In the genomic region with DNA sequence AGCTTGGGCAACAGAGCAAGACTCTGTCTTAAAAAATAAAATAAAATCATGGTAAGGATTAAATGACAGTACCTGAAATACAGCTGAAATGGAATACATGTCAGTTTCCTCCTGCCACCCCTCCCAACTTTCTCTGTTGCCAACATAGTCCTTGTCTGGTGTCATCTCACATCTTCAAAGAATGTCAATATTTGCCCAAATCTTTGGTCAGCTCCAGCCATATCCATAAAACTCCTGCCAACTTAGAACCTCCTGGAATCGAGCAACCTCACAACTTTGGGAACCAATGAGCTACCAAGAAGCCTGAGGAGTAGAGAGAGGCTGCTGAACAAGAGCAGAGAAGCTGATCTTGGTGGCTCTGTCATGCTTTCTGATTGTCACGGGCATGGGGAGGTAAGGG, we compare ENCODE assay signal across 38 cellular contexts. TPM values are rescaled to one million over a fixed set of nuclear protein-coding genes. Genes with fewer than 3 reads are reported as not detected.
"Had no signal": no experiment of that assay in that cellular context is flagged by ENCODE, and none has a peak within 500 bp of the region (broad histone marks: within the 10 kb centered on the region; RNA-seq: fewer than 3 reads in every experiment).

No MANE protein-coding gene starts in this region.

- H3K4me3 ChIP-seq: MG63 had no signal

- H3K27ac ChIP-seq: KMS-11 had no signal

- DNase-seq: Karpas-422, Kasumi-1, KBM-7, KG1, MG63, MM.1S, MV-4-11, NCI-H1048, NCI-H1092, NCI-H1092 treated with DMSO at 0.1 percent for 48 hours, NCI-H1105, NCI-H1105 treated with DMSO at 0.1 percent for 48 hours, NCI-H1417, NCI-H1417 treated with DMSO at 0.1 percent for 48 hours, NCI-H1436, NCI-H1436 treated with DMSO at 0.1 percent for 48 hours, NCI-H146, NCI-H1694, NCI-H1694 treated with DMSO at 0.1 percent for 48 hours, NCI-H187, NCI-H187 treated with DMSO at 0.1 percent for 48 hours, NCI-H1930, NCI-H2029, NCI-H2029 treated with DMSO at 0.1 percent for 48 hours, NCI-H2081, NCI-H2081 treated with DMSO at 0.1 percent for 48 hours, NCI-H2107, NCI-H2171, NCI-H2227 treated with DMSO at 0.1 percent for 48 hours, NCI-H345, NCI-H446, NCI-H446 treated with DMSO at 0.1 percent for 48 hours, NCI-H510A had no signal

- H3K9me3 ChIP-seq: MG63 had no signal

- H3K27me3 ChIP-seq: MG63 had no signal

- H3K4me2 ChIP-seq: KMS-11 had no signal

- H3K9ac ChIP-seq: KMS-11 had no signal

- H3K36me3 ChIP-seq: MG63 had no signal

RNA-seq across cellular contexts. Expression of a gene that starts 10.8 kb away (rescaled TPM):
- total RNA-seq: LHCN-M2, M059J, MCF 10A, NCI-H460 had no signal
